ENCODE assay signal across 11 cellular contexts in the genomic region with DNA sequence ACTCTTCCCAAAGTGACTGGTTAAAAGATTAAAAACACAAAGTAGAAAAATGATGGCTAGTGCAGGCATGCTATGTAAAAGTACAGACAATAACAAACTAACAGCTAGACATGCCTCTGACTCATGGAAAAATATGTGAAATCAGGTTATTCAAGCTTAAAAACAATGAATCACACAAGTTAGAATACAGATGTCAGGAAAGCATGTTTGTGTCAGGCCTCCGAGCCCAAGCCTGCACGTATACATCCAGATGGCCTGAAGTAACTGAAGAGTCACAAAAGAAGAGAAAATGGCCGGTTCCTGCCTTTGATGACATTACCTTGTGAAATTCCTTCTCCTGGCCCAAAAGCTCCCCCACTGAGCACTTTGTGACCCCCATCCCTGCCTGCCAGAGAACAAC.
A peak's percentile ranks its signal among the peaks of the same experiment; 100 is the strongest.
DNase-seq lines count a peak whose midpoint lies in the region; ATAC-seq and TF ChIP-seq lines count a peak whose summit lies in the region.
"Had no signal": no experiment of that assay in that cellular context is flagged by ENCODE, and none has a peak within 500 bp of the region (broad histone marks: within the 10 kb centered on the region; RNA-seq: fewer than 3 reads in every experiment).

No MANE protein-coding gene starts in this region.

- peaks cover 40% of the 10 kb centered on the region for H3K4me1 Mint-ChIP-seq in MCF 10A (ENCODE audit: insufficient read depth, unreplicated experiment)
- H3K4me1 Mint-ChIP-seq in activated CD4-positive, alpha-beta memory T cell treated with anti-CD3 and anti-CD28 coated beads, Interleukin-2, amount 10 ng/mL, durations not matched to agents 7 days and 5 days = no peaks in the 10 kb centered on the region

- no peak overlapping the region for H3K4me3 Mint-ChIP-seq in MCF 10A (ENCODE audit: unreplicated experiment)
- no peak overlapping the region for H3K4me3 Mint-ChIP-seq in activated CD4-positive, alpha-beta memory T cell treated with anti-CD3 and anti-CD28 coated beads, Interleukin-2, amount 10 ng/mL, durations not matched to agents 7 days and 5 days

- no peaks in the 10 kb centered on the region for H3K36me3 Mint-ChIP-seq in MCF 10A (ENCODE audit: insufficient read depth, unreplicated experiment)
- H3K36me3 Mint-ChIP-seq in activated CD4-positive, alpha-beta memory T cell treated with anti-CD3 and anti-CD28 coated beads, Interleukin-2, amount 10 ng/mL, durations not matched to agents 7 days and 5 days (ENCODE audit: low read depth) = no peaks in the 10 kb centered on the region

- in situ Hi-C loops in astrocyte of the cerebellum (cut with HindIII; ENCODE audit: low sequenced_read_pairs) = no loop called here

- H3K4me3 ChIP-seq in breast epithelium (no peak overlapping the region), astrocyte of the cerebellum (ENCODE audit: low read depth, low read length) (no peak overlapping the region), uterus (no peak overlapping the region)
- H3K4me3 ChIP-seq: dorsolateral prefrontal cortex had no signal

- DNase-seq in MCF 10A (ENCODE audit: unreplicated experiment) (peak; percentile 78), breast epithelium (ENCODE audit: low spot score in 2 of 2) (no peak), astrocyte of the cerebellum (ENCODE audit: low read depth) (peak; percentile 87), hepatic stellate cell (ENCODE audit: low spot score) (peak; percentile 23), uterus (peak in 1 of 2 donors; percentile 20)
- DNase-seq in activated CD4-positive, alpha-beta memory T cell treated with anti-CD3 and anti-CD28 coated beads, Interleukin-2, amount 10 ng/mL, durations not matched to agents 7 days and 5 days = no peak
- DNase-seq: activated CD4-positive, alpha-beta T cell treated with anti-CD3 and anti-CD28 coated beads, Interleukin-2, amount 50 U/mL, for 4 hours; C1 segment of cervical spinal cord; dorsolateral prefrontal cortex had no signal

- intact Hi-C loops in MCF 10A (cut with micrococcal nuclease) (no loop called here), breast epithelium (cut with DNase I; ENCODE audit: low total_unique reads) (no loop called here), uterus (cut with DNase I; ENCODE audit: low total_unique reads) (no loop called here)

- no TSS peak for BruUV-seq in MCF 10A (replicated peaks; lab: Mats Ljungman, UMichigan)

- POLR2A ChIA-PET in MCF 10A (lab: Yijun Ruan, JAX) = interaction anchor here (0.6 to 1.5 kb wide), 4 partner anchors 9 to 1752 kb away, joined by 3 to 6 read pairs (median 3); no protein-coding TSS in a partner anchor
- POLR2A ChIA-PET in activated CD4-positive, alpha-beta memory T cell treated with anti-CD3 and anti-CD28 coated beads, Interleukin-2, amount 10 ng/mL, durations not matched to agents 7 days and 5 days (lab: Charles Lee) = no interaction called here

- no peaks in the 10 kb centered on the region for H3K27me3 Mint-ChIP-seq in MCF 10A (ENCODE audit: insufficient read depth, unreplicated experiment)
- no peaks in the 10 kb centered on the region for H3K27me3 Mint-ChIP-seq in activated CD4-positive, alpha-beta memory T cell treated with anti-CD3 and anti-CD28 coated beads, Interleukin-2, amount 10 ng/mL, durations not matched to agents 7 days and 5 days

- TF ChIP-seq POLR2A in breast epithelium (IDR thresholded peaks at IDR 0.05) = no peak
- no peak for TF ChIP-seq POLR2A in uterus (IDR thresholded peaks at IDR 0.05)

- no peak for TF ChIP-seq CTCF in MCF 10A (IDR thresholded peaks at IDR 0.05; ENCODE audit: unreplicated experiment)
- TF ChIP-seq CTCF in breast epithelium (IDR thresholded peaks at IDR 0.05) = no peak
- TF ChIP-seq CTCF in astrocyte of the cerebellum (IDR thresholded peaks at IDR 0.05; ENCODE audit: low read depth, low read length, missing control alignments) = no peak
- no peak for TF ChIP-seq CTCF in uterus (IDR thresholded peaks at IDR 0.05)

- H3K27me3 ChIP-seq in breast epithelium (no peaks in the 10 kb centered on the region), uterus (no peaks in the 10 kb centered on the region)
- H3K27me3 ChIP-seq: dorsolateral prefrontal cortex had no signal

- H3K36me3 ChIP-seq in breast epithelium (no peaks in the 10 kb centered on the region), uterus (no peaks in the 10 kb centered on the region)

- H3K27ac Mint-ChIP-seq in MCF 10A (ENCODE audit: low read depth, unreplicated experiment) = no peak overlapping the region
- no peak overlapping the region for H3K27ac Mint-ChIP-seq in activated CD4-positive, alpha-beta memory T cell treated with anti-CD3 and anti-CD28 coated beads, Interleukin-2, amount 10 ng/mL, durations not matched to agents 7 days and 5 days

- CTCF ChIA-PET in MCF 10A (lab: Yijun Ruan, JAX) = interaction anchor here (0.9 to 1.6 kb wide), 3 partner anchors 23 to 49 kb away, joined by 3 read pairs; no protein-coding TSS in a partner anchor
- CTCF ChIA-PET in activated CD4-positive, alpha-beta memory T cell treated with anti-CD3 and anti-CD28 coated beads, Interleukin-2, amount 10 ng/mL, durations not matched to agents 7 days and 5 days (lab: Charles Lee) = no interaction called here

- H3K27ac ChIP-seq in breast epithelium = peak overlapping the region in 1 of 2 donors; percentile 69
- peak overlapping the region; percentile 46 to 76 for H3K27ac ChIP-seq in uterus
- H3K27ac ChIP-seq: dorsolateral prefrontal cortex had no signal

- ATAC-seq in GM21619 (IDR thresholded peaks at IDR 0.05; ENCODE audit: unreplicated experiment) (no peak), GM18909 (IDR thresholded peaks at IDR 0.05; ENCODE audit: poor library complexity, unreplicated experiment) (no peak)

- H3K9me3 ChIP-seq in breast epithelium = peaks cover 0 to 12% of the 10 kb centered on the region in 2 donors
- H3K9me3 ChIP-seq in uterus = no peaks in the 10 kb centered on the region

- no peaks in the 10 kb centered on the region for H3K9me3 Mint-ChIP-seq in MCF 10A (ENCODE audit: unreplicated experiment)
- H3K9me3 Mint-ChIP-seq in activated CD4-positive, alpha-beta memory T cell treated with anti-CD3 and anti-CD28 coated beads, Interleukin-2, amount 10 ng/mL, durations not matched to agents 7 days and 5 days = peaks cover 8% of the 10 kb centered on the region

- H3K4me1 ChIP-seq in breast epithelium (no peaks in the 10 kb centered on the region), uterus (no peaks in the 10 kb centered on the region)

Comparison
In these comparisons a context has a peak if more than half of its experiments do, and no peak if none do; other contexts are left out.
1. DNase-seq: peak in MCF 10A (single experiment), astrocyte of the cerebellum (single experiment) and hepatic stellate cell (single experiment); none in breast epithelium (0 of 2) and activated CD4-positive, alpha-beta memory T cell treated with anti-CD3 and anti-CD28 coated beads, Interleukin-2, amount 10 ng/mL, durations not matched to agents 7 days and 5 days (single experiment).